Comparison of ENCODE assay signal across 8 cellular contexts in the genomic region with DNA sequence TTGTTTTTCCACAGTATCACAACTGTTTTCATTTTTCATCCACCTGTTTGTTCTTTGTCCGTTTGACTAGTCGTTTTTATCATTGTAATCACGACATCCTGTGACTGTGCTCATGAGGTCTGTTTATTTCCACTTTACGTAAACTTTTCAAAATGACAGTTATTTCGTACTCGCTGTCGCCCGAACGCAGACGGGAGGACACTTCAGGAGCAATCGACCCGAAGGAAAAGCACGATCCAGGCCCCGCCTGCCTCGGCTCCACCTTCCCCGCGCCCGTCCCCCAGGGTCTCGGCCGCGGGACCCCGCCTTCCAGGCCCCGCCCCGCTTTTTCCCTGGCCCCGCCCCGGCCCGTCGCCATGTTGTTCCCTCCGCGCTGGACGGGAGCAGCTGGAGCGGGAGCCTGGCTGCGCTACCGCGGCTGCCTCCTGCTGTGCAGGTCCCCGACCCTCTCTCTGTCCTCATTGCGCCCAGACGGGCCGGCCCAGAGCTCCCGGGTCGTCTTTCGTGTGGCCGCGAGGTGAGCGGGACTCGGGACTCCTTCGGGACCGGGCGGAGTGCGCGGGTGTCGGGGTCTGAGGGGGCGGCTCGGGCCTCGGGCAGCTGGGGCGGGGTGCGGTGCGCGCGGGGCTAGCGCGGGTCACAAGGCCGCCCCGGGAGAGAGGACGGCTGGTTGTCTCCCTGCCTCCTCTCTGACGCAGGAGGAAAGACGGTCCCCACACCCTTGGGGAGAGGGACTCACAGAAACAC. TPM values are rescaled to one million over a fixed set of nuclear protein-coding genes. Genes with fewer than 3 reads are reported as not detected.
A peak's percentile ranks its signal among the peaks of the same experiment; 100 is the strongest.
DNase-seq lines count a peak whose midpoint lies in the region; ATAC-seq, FAIRE-seq and TF ChIP-seq lines count a peak whose summit lies in the region.

A gene with protein sequence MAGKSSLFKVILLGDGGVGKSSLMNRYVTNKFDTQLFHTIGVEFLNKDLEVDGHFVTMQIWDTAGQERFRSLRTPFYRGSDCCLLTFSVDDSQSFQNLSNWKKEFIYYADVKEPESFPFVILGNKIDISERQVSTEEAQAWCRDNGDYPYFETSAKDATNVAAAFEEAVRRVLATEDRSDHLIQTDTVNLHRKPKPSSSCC (plus strand): TSS at position 357 of the 747 bp plus-strand sequence. CDS start 19,619 bp downstream, outside the sequence.

- peaks cover 8% of the 10 kb centered on the region for H3K36me3 Mint-ChIP-seq in activated T-helper 1 cell treated with anti-CD3 and anti-CD28 coated beads, Interleukin-12 subunit alpha, Interleukin-12 subunit beta, Interleukin-2, Interleukin-4 antibody, amounts not matched to agents 30 ng/mL and 10 ng/mL and 1 ng/mL, durations not matched to agents 14 hours and 24 hours and 36 hours (ENCODE audit: low read depth)
- H3K36me3 Mint-ChIP-seq in naive thymus-derived CD8-positive, alpha-beta T cell, result no peaks in the 10 kb centered on the region

- TF ChIP-seq EP300 in Ishikawa (IDR thresholded peaks at IDR 0.05; ENCODE audit: borderline replicate concordance), result no peak

- FAIRE-seq in RCC 7860 (lab: Jason Lieb, UNC), result no peak

- DNase-seq in DMS 273 (lab: John Stamatoyannopoulos, UW; ENCODE audit: unreplicated experiment), result peak; percentile 89
- peak; percentile 32 for DNase-seq in RCC 7860 (ENCODE audit: low spot score)
- DNase-seq in activated T-helper 1 cell treated with anti-CD3 and anti-CD28 coated beads, Interleukin-12 subunit alpha, Interleukin-12 subunit beta, Interleukin-2, Interleukin-4 antibody, amounts not matched to agents 30 ng/mL and 10 ng/mL and 1 ng/mL, durations not matched to agents 14 hours and 24 hours and 36 hours (ENCODE audit: low spot score), result peak; percentile 76
- peak; percentile 68 for DNase-seq in fibroblast of gingiva (ENCODE audit: low read depth)
- DNase-seq in naive thymus-derived CD8-positive, alpha-beta T cell, result peak; percentile 65 to 84 (median 76)
- DNase-seq in stimulated activated naive CD4-positive, alpha-beta T cell (lab: John Stamatoyannopoulos, UW), result peak; percentile 59 to 78 (median 76)

- H3K27me3 Mint-ChIP-seq in activated T-helper 1 cell treated with anti-CD3 and anti-CD28 coated beads, Interleukin-12 subunit alpha, Interleukin-12 subunit beta, Interleukin-2, Interleukin-4 antibody, amounts not matched to agents 30 ng/mL and 10 ng/mL and 1 ng/mL, durations not matched to agents 14 hours and 24 hours and 36 hours (ENCODE audit: insufficient read depth), result no peaks in the 10 kb centered on the region
- H3K27me3 Mint-ChIP-seq in naive thymus-derived CD8-positive, alpha-beta T cell, result no peaks in the 10 kb centered on the region

- POLR2A ChIA-PET in naive thymus-derived CD8-positive, alpha-beta T cell (lab: Charles Lee), result interaction anchor here (0.7 to 2.2 kb wide), 6 partner anchors 19 to 46 kb away, joined by 3 to 31 read pairs (median 6); a partner anchor contains a TSS

- TF ChIP-seq RAD21 in Ishikawa (IDR thresholded peaks at IDR 0.05; ENCODE audit: low read depth), result no peak

- intact Hi-C loops in activated T-helper 1 cell treated with anti-CD3 and anti-CD28 coated beads, Interleukin-12 subunit alpha, Interleukin-12 subunit beta, Interleukin-2, Interleukin-4 antibody, amounts not matched to agents 30 ng/mL and 10 ng/mL and 1 ng/mL, durations not matched to agents 14 hours and 24 hours and 36 hours (cut with micrococcal nuclease), result loop anchor here (1.0 kb wide), 4 partner anchors 20 to 341 kb away; a partner anchor contains a TSS

- H3K9me3 Mint-ChIP-seq in activated T-helper 1 cell treated with anti-CD3 and anti-CD28 coated beads, Interleukin-12 subunit alpha, Interleukin-12 subunit beta, Interleukin-2, Interleukin-4 antibody, amounts not matched to agents 30 ng/mL and 10 ng/mL and 1 ng/mL, durations not matched to agents 14 hours and 24 hours and 36 hours, result no peaks in the 10 kb centered on the region
- H3K9me3 Mint-ChIP-seq in naive thymus-derived CD8-positive, alpha-beta T cell, result peaks cover 0 to 4% (median 0%) of the 10 kb centered on the region in 9 donors

- peak; percentile 73 for ATAC-seq in GM21526 (IDR thresholded peaks at IDR 0.05; ENCODE audit: low FRiP score, unreplicated experiment)
- peak; percentile 91 to 94 for ATAC-seq in naive thymus-derived CD8-positive, alpha-beta T cell

- peak within 1 kb of the TSS; percentile 89 for H3K4me3 Mint-ChIP-seq in activated T-helper 1 cell treated with anti-CD3 and anti-CD28 coated beads, Interleukin-12 subunit alpha, Interleukin-12 subunit beta, Interleukin-2, Interleukin-4 antibody, amounts not matched to agents 30 ng/mL and 10 ng/mL and 1 ng/mL, durations not matched to agents 14 hours and 24 hours and 36 hours
- peak within 1 kb of the TSS; percentile 84 to 96 (median 92) for H3K4me3 Mint-ChIP-seq in naive thymus-derived CD8-positive, alpha-beta T cell

- H3K27ac Mint-ChIP-seq in activated T-helper 1 cell treated with anti-CD3 and anti-CD28 coated beads, Interleukin-12 subunit alpha, Interleukin-12 subunit beta, Interleukin-2, Interleukin-4 antibody, amounts not matched to agents 30 ng/mL and 10 ng/mL and 1 ng/mL, durations not matched to agents 14 hours and 24 hours and 36 hours, result peak within 1 kb of the TSS; percentile 95
- peak within 1 kb of the TSS; percentile 83 to 99 (median 95) for H3K27ac Mint-ChIP-seq in naive thymus-derived CD8-positive, alpha-beta T cell

- H3K4me1 Mint-ChIP-seq in activated T-helper 1 cell treated with anti-CD3 and anti-CD28 coated beads, Interleukin-12 subunit alpha, Interleukin-12 subunit beta, Interleukin-2, Interleukin-4 antibody, amounts not matched to agents 30 ng/mL and 10 ng/mL and 1 ng/mL, durations not matched to agents 14 hours and 24 hours and 36 hours (ENCODE audit: low read depth), result peaks cover 51% of the 10 kb centered on the region
- peaks cover 16 to 55% (median 35%) of the 10 kb centered on the region in 4 donors for H3K4me1 Mint-ChIP-seq in naive thymus-derived CD8-positive, alpha-beta T cell

TF ChIP-seq in Ishikawa, 13 proteins besides CTCF, POLR2A, EP300 and RAD21:
- TF ChIP-seq, protein P1, sequence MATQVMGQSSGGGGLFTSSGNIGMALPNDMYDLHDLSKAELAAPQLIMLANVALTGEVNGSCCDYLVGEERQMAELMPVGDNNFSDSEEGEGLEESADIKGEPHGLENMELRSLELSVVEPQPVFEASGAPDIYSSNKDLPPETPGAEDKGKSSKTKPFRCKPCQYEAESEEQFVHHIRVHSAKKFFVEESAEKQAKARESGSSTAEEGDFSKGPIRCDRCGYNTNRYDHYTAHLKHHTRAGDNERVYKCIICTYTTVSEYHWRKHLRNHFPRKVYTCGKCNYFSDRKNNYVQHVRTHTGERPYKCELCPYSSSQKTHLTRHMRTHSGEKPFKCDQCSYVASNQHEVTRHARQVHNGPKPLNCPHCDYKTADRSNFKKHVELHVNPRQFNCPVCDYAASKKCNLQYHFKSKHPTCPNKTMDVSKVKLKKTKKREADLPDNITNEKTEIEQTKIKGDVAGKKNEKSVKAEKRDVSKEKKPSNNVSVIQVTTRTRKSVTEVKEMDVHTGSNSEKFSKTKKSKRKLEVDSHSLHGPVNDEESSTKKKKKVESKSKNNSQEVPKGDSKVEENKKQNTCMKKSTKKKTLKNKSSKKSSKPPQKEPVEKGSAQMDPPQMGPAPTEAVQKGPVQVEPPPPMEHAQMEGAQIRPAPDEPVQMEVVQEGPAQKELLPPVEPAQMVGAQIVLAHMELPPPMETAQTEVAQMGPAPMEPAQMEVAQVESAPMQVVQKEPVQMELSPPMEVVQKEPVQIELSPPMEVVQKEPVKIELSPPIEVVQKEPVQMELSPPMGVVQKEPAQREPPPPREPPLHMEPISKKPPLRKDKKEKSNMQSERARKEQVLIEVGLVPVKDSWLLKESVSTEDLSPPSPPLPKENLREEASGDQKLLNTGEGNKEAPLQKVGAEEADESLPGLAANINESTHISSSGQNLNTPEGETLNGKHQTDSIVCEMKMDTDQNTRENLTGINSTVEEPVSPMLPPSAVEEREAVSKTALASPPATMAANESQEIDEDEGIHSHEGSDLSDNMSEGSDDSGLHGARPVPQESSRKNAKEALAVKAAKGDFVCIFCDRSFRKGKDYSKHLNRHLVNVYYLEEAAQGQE (IDR thresholded peaks at IDR 0.05; ENCODE audit: low read depth), result no peak
- TF ChIP-seq ZBTB7A (IDR thresholded peaks at IDR 0.05; ENCODE audit: low read depth) (peak; percentile 80), FOXM1 (IDR thresholded peaks at IDR 0.05; ENCODE audit: borderline replicate concordance, low read depth) (no peak), CEBPB (IDR thresholded peaks at IDR 0.05) (no peak), NFIC (IDR thresholded peaks at IDR 0.05) (no peak), TEAD4 (IDR thresholded peaks at IDR 0.05) (no peak), TCF12 (IDR thresholded peaks at IDR 0.05; ENCODE audit: low read depth) (no peak), YY1 (IDR thresholded peaks at IDR 0.05; ENCODE audit: low read depth) (peak; percentile 78), TAF1 (IDR thresholded peaks at IDR 0.05; ENCODE audit: low read depth) (peak; percentile 30; the same call in 1 of the 2 replicates), CREB1 (IDR thresholded peaks at IDR 0.05; ENCODE audit: low read depth) (no peak), EGR1 (IDR thresholded peaks at IDR 0.05) (0 out of 2 replicates have a peak, but pooled peaks have one; percentile 43)
- TF ChIP-seq, protein P2, sequence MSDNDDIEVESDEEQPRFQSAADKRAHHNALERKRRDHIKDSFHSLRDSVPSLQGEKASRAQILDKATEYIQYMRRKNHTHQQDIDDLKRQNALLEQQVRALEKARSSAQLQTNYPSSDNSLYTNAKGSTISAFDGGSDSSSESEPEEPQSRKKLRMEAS (IDR thresholded peaks at IDR 0.05), result no peak
- TF ChIP-seq, protein P3, sequence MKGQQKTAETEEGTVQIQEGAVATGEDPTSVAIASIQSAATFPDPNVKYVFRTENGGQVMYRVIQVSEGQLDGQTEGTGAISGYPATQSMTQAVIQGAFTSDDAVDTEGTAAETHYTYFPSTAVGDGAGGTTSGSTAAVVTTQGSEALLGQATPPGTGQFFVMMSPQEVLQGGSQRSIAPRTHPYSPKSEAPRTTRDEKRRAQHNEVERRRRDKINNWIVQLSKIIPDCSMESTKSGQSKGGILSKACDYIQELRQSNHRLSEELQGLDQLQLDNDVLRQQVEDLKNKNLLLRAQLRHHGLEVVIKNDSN (IDR thresholded peaks at IDR 0.05), result no peak

RNA-seq across cellular contexts. Expression of the gene that starts here (rescaled TPM):
- 9.4 and 11.8 TPM in 2 replicates for total RNA-seq in activated T-helper 1 cell treated with anti-CD3 and anti-CD28 coated beads, Interleukin-12 subunit alpha, Interleukin-12 subunit beta, Interleukin-2, Interleukin-4 antibody, amounts not matched to agents 30 ng/mL and 10 ng/mL and 1 ng/mL, durations not matched to agents 14 hours and 24 hours and 36 hours
- total RNA-seq in naive thymus-derived CD8-positive, alpha-beta T cell, result 10 to 100 TPM; 13.7 to 14.0 TPM
- 10 to 100 TPM; 15.6 to 22.1 (median 17.3) TPM for polyA plus RNA-seq in naive thymus-derived CD8-positive, alpha-beta T cell

Comparison
In these comparisons a context has a peak if more than half of its experiments do, and no peak if none do; other contexts are left out.
1. Peak in every context shown above with its lines: DNase-seq and ATAC-seq.
2. DNase-seq: peak in every context shown above with its lines; median percentile 89 in DMS 273; 76 in naive thymus-derived CD8-positive, alpha-beta T cell; 76 in activated T-helper 1 cell treated with anti-CD3 and anti-CD28 coated beads, Interleukin-12 subunit alpha, Interleukin-12 subunit beta, Interleukin-2, Interleukin-4 antibody, amounts not matched to agents 30 ng/mL and 10 ng/mL and 1 ng/mL, durations not matched to agents 14 hours and 24 hours and 36 hours; 76 in stimulated activated naive CD4-positive, alpha-beta T cell; 68 in fibroblast of gingiva; 32 in RCC 7860.